ENCODE assay signal across 2 cellular contexts in genomic region chr17:82062076-82062983, GRCh38.
TF ChIP-seq lines count a peak whose summit lies in the region.

No MANE protein-coding gene starts in this region.

TF ChIP-seq in HCT116, 20 proteins besides CTCF, POLR2A, EP300 and RAD21:
- TF ChIP-seq JUND (IDR thresholded peaks at IDR 0.05) (no peak), SIN3A (IDR thresholded peaks at IDR 0.05; ENCODE audit: low read depth) (no peak), REST (IDR thresholded peaks at IDR 0.05; ENCODE audit: low read depth) (no peak), FOSL1 (IDR thresholded peaks at IDR 0.05; ENCODE audit: low read depth) (no peak), POLR2AphosphoS5 (IDR thresholded peaks at IDR 0.05; ENCODE audit: low read depth, low read length) (no peak)

TF ChIP-seq in K562, 482 proteins besides CTCF, POLR2A, EP300 and RAD21:
- no peak for TF ChIP-seq NONO (IDR thresholded peaks at IDR 0.05; ENCODE audit: low read depth in 2 of 2, low read length in 1 of 2)
- no peak for TF ChIP-seq TEAD4 (IDR thresholded peaks at IDR 0.05; ENCODE audit: low read length)
- peak; percentile 52; the same call in 1 of the 2 replicates for TF ChIP-seq TEAD4 (CRISPR knock-in tag; IDR thresholded peaks at IDR 0.05; ENCODE audit: borderline replicate concordance)
- TF ChIP-seq POLR2G (IDR thresholded peaks at IDR 0.05; ENCODE audit: low read depth, low read length) = peak; percentile 46
